In genomic region chr12:57740656-57741412, GRCh38 we compare ENCODE assay signal across 8 cellular contexts. TPM values are rescaled to one million over a fixed set of nuclear protein-coding genes. Genes with fewer than 3 reads are reported as not detected.
DNase-seq lines count a peak whose midpoint lies in the region; ATAC-seq and TF ChIP-seq lines count a peak whose summit lies in the region.

No MANE protein-coding gene starts in this region.

- CTCF ChIA-PET in CD4-positive, alpha-beta T cell (lab: Charles Lee): interaction anchor here (1.2 to 2.3 kb wide), 5 partner anchors 15 to 282 kb away, joined by 3 to 12 read pairs (median 6); partner anchors contain the start of genes B4GALNT1, GLI1 and MARCHF9
- CTCF ChIA-PET in naive thymus-derived CD4-positive, alpha-beta T cell (lab: Charles Lee): interaction anchor here (0.7 to 2.8 kb wide), 8 partner anchors 9 to 164 kb away, joined by 3 to 11 read pairs (median 3); partner anchors contain the start of genes EEF1AKMT3 and METTL1

- no peak for TF ChIP-seq CTCF in CD4-positive, alpha-beta T cell (IDR thresholded peaks at IDR 0.05)
- TF ChIP-seq CTCF in upper lobe of right lung (IDR thresholded peaks at IDR 0.05): no peak

- peak overlapping the region; percentile 94 for H3K27ac Mint-ChIP-seq in CD4-positive, alpha-beta T cell
- H3K27ac Mint-ChIP-seq in naive thymus-derived CD4-positive, alpha-beta T cell: peak overlapping the region; percentile 82 to 95 (median 90)

- intact Hi-C loops in CD4-positive, alpha-beta T cell (cut with DNase I, micrococcal nuclease): loop anchor here in 1 of 2 experiments (1.0 to 5.0 kb wide), 3 partner anchors 11 to 114 kb away; partner anchors contain the start of genes CDK4 and OS9
- intact Hi-C loops in naive thymus-derived CD4-positive, alpha-beta T cell (cut with micrococcal nuclease): loop anchor here (1.0 to 10.0 kb wide), 15 partner anchors 14 to 1814 kb away; partner anchors contain the start of genes DDIT3 (in 2 of the 2), GLI1 (in 2 of the 2), MARCHF9 (in 2 of the 2) and RPL41 (in 2 of the 2)
- intact Hi-C loops in upper lobe of right lung (cut with DNase I): no loop called here

- H3K27me3 ChIP-seq in CD4-positive, alpha-beta T cell (ENCODE audit: control insufficient read depth, insufficient read depth, low read length): no peaks in the 10 kb centered on the region
- no peaks in the 10 kb centered on the region for H3K27me3 ChIP-seq in naive thymus-derived CD4-positive, alpha-beta T cell (ENCODE audit: control insufficient read depth in 2 of 2, insufficient read depth in 2 of 2, low read length in 2 of 2)
- peaks cover 45% of the 10 kb centered on the region for H3K27me3 ChIP-seq in upper lobe of right lung

- POLR2A ChIA-PET in CD4-positive, alpha-beta T cell (lab: Charles Lee): interaction anchor here (0.8 to 2.6 kb wide), 19 partner anchors 9 to 282 kb away, joined by 3 to 26 read pairs (median 4); partner anchors contain the start of genes ATP23, B4GALNT1, CDK4 and DDIT3
- POLR2A ChIA-PET in naive thymus-derived CD4-positive, alpha-beta T cell (lab: Charles Lee): interaction anchor here (0.6 to 2.6 kb wide), 17 partner anchors 10 to 1070 kb away, joined by 3 to 17 read pairs (median 4); partner anchors contain the start of genes CDK4, CYP27B1, MARCHF9 and PIP4K2C

- H3K4me1 ChIP-seq in naive thymus-derived CD4-positive, alpha-beta T cell (ENCODE audit: control insufficient read depth in 2 of 2, insufficient read depth in 2 of 2, low read length in 2 of 2): peaks cover 40 to 42% of the 10 kb centered on the region in 2 donors
- peaks cover 10% of the 10 kb centered on the region for H3K4me1 ChIP-seq in upper lobe of right lung

- H3K27ac ChIP-seq in CD4-positive, alpha-beta T cell (ENCODE audit: low read depth, low read length): peak overlapping the region; percentile 83
- peak overlapping the region; percentile 91 for H3K27ac ChIP-seq in naive thymus-derived CD4-positive, alpha-beta T cell (ENCODE audit: low read depth, low read length)
- no peak overlapping the region for H3K27ac ChIP-seq in upper lobe of right lung

- DNase-seq in CD4-positive, alpha-beta T cell: peak; percentile 57 to 87 (median 74)
- DNase-seq in Jurkat, Clone E6-1 (ENCODE audit: low read depth, low spot score): peak; percentile 95
- peak; percentile 55 for DNase-seq in activated CD8-positive, alpha-beta memory T cell treated with anti-CD3 and anti-CD28 coated beads, Interleukin-2, amount 50 U/mL, for 1 hour (ENCODE audit: extremely low read depth)
- DNase-seq in naive thymus-derived CD4-positive, alpha-beta T cell: peak; percentile 38 to 91 (median 86)
- DNase-seq in upper lobe of right lung (no peak), epidermal melanocyte (ENCODE audit: insufficient read length, low spot score) (no peak), cerebellar nuclear complex (lab: John Stamatoyannopoulos, UW) (no peak)

- no peaks in the 10 kb centered on the region for H3K27me3 Mint-ChIP-seq in CD4-positive, alpha-beta T cell
- no peaks in the 10 kb centered on the region for H3K27me3 Mint-ChIP-seq in naive thymus-derived CD4-positive, alpha-beta T cell

- peak overlapping the region; percentile 88 for H3K4me3 Mint-ChIP-seq in CD4-positive, alpha-beta T cell
- peak overlapping the region; percentile 81 to 97 (median 91) for H3K4me3 Mint-ChIP-seq in naive thymus-derived CD4-positive, alpha-beta T cell

- peak overlapping the region; percentile 91 for H3K4me3 ChIP-seq in Jurkat, Clone E6-1 (ENCODE audit: low read length)
- H3K4me3 ChIP-seq in naive thymus-derived CD4-positive, alpha-beta T cell (ENCODE audit: low read length): peak overlapping the region; percentile 73
- H3K4me3 ChIP-seq in upper lobe of right lung: peak overlapping the region; percentile 46

- peak; percentile 64 for ATAC-seq in CD4-positive, alpha-beta T cell (ENCODE audit: poor library complexity)
- peak; percentile 42 for ATAC-seq in GM19455 (IDR thresholded peaks at IDR 0.05; ENCODE audit: unreplicated experiment)
- ATAC-seq in naive thymus-derived CD4-positive, alpha-beta T cell: peak; percentile 70
- peak; percentile 2 for ATAC-seq in upper lobe of right lung

- H3K9me3 Mint-ChIP-seq in CD4-positive, alpha-beta T cell: no peaks in the 10 kb centered on the region
- H3K9me3 Mint-ChIP-seq in naive thymus-derived CD4-positive, alpha-beta T cell: peaks cover 0 to 2% (median 0%) of the 10 kb centered on the region in 11 donors

- peaks cover 64% of the 10 kb centered on the region for H3K4me1 Mint-ChIP-seq in CD4-positive, alpha-beta T cell (ENCODE audit: low read depth)
- peaks cover 35 to 68% (median 57%) of the 10 kb centered on the region in 7 donors for H3K4me1 Mint-ChIP-seq in naive thymus-derived CD4-positive, alpha-beta T cell

- H3K36me3 Mint-ChIP-seq in CD4-positive, alpha-beta T cell (ENCODE audit: low read depth): peaks cover 43% of the 10 kb centered on the region
- H3K36me3 Mint-ChIP-seq in naive thymus-derived CD4-positive, alpha-beta T cell: peaks cover 0 to 21% (median 6%) of the 10 kb centered on the region in 5 donors

- H3K9me3 ChIP-seq in CD4-positive, alpha-beta T cell (ENCODE audit: control insufficient read depth, low read length): no peaks in the 10 kb centered on the region
- H3K9me3 ChIP-seq in naive thymus-derived CD4-positive, alpha-beta T cell (ENCODE audit: control insufficient read depth in 2 of 3, low read length in 3 of 3): no peaks in the 10 kb centered on the region
- H3K9me3 ChIP-seq in upper lobe of right lung: no peaks in the 10 kb centered on the region

- H3K36me3 ChIP-seq in naive thymus-derived CD4-positive, alpha-beta T cell (ENCODE audit: control insufficient read depth in 2 of 3, insufficient read depth in 3 of 3, low read length in 3 of 3): peaks cover 0 to 34% (median 3%) of the 10 kb centered on the region in 3 experiments
- H3K36me3 ChIP-seq in upper lobe of right lung: no peaks in the 10 kb centered on the region

RNA-seq across cellular contexts. Expression of gene AGAP2, which starts 2.3 kb away (rescaled TPM):
- total RNA-seq in CD4-positive, alpha-beta T cell: 10 to 100 TPM; 21.0 to 21.2 TPM
- polyA plus RNA-seq in Jurkat, Clone E6-1 (2012; ENCODE audit: insufficient read depth, insufficient read length): 25.0 TPM
- total RNA-seq in naive thymus-derived CD4-positive, alpha-beta T cell: 10 to 100 TPM; 33.9 to 66.7 (median 60.4) TPM
- 1 to 10 TPM; 3.0 to 6.0 TPM for polyA plus RNA-seq in naive thymus-derived CD4-positive, alpha-beta T cell
- total RNA-seq in upper lobe of right lung: 5.4 TPM

RNA-seq across cellular contexts. Expression of gene TSPAN31, which starts 4.0 kb away (rescaled TPM):
- 10 to 100 TPM; 10.3 to 10.7 TPM for total RNA-seq in CD4-positive, alpha-beta T cell
- polyA plus RNA-seq in Jurkat, Clone E6-1 (2012; ENCODE audit: insufficient read depth, insufficient read length): 6.1 TPM
- total RNA-seq in naive thymus-derived CD4-positive, alpha-beta T cell: 10 to 100 TPM; 12.3 to 23.9 (median 20.3) TPM
- polyA plus RNA-seq in naive thymus-derived CD4-positive, alpha-beta T cell: 10 to 100 TPM; 50.1 to 50.5 TPM
- total RNA-seq in upper lobe of right lung: 39.9 TPM

RNA-seq across cellular contexts. Expression of gene CDK4, which starts 11.3 kb away (rescaled TPM):
- total RNA-seq in CD4-positive, alpha-beta T cell: 10 to 100 TPM in 1 of 2 experiments, 1 to 10 TPM in 1; 8.7 to 10.8 TPM
- polyA plus RNA-seq in Jurkat, Clone E6-1 (2012; ENCODE audit: insufficient read depth, insufficient read length): 370 TPM
- 100 to 1,000 TPM in 1 of 5 experiments, 10 to 100 TPM in 4; 23.8 to 108 (median 42.9) TPM for total RNA-seq in naive thymus-derived CD4-positive, alpha-beta T cell
- 100 to 1,000 TPM in 1 of 2 donors, 10 to 100 TPM in 1; 77.6 to 105 TPM for polyA plus RNA-seq in naive thymus-derived CD4-positive, alpha-beta T cell
- 77.6 TPM for total RNA-seq in upper lobe of right lung

RNA-seq across cellular contexts. Expression of gene MARCHF9, which starts 14.1 kb away (rescaled TPM):
- total RNA-seq in CD4-positive, alpha-beta T cell: 10 to 100 TPM; 39.9 to 40.8 TPM
- polyA plus RNA-seq in Jurkat, Clone E6-1 (2012; ENCODE audit: insufficient read depth, insufficient read length): 35.9 TPM
- 10 to 100 TPM; 27.8 to 61.7 (median 44.4) TPM for total RNA-seq in naive thymus-derived CD4-positive, alpha-beta T cell
- polyA plus RNA-seq in naive thymus-derived CD4-positive, alpha-beta T cell: 1 to 10 TPM; 3.2 to 6.6 TPM
- 21.2 TPM for total RNA-seq in upper lobe of right lung

RNA-seq across cellular contexts. Expression of gene CYP27B1, which starts 26.0 kb away (rescaled TPM):
- 1 to 10 TPM; 1.0 to 1.4 TPM for total RNA-seq in CD4-positive, alpha-beta T cell
- 7.6 TPM for polyA plus RNA-seq in Jurkat, Clone E6-1 (2012; ENCODE audit: insufficient read depth, insufficient read length)
- 1 to 10 TPM in 4 of 5 experiments, under 1 TPM in 1; 0.97 to 2.6 (median 1.7) TPM for total RNA-seq in naive thymus-derived CD4-positive, alpha-beta T cell
- polyA plus RNA-seq in naive thymus-derived CD4-positive, alpha-beta T cell: under 1 TPM in 1 of 2 donors, not detected in 1; 0.20 TPM
- total RNA-seq in upper lobe of right lung: 2.0 TPM

Comparison
In these comparisons a context has a peak if more than half of its experiments do, and no peak if none do; other contexts are left out.
1. ATAC-seq: peak in every context shown above with its lines; median percentile 70 in naive thymus-derived CD4-positive, alpha-beta T cell; 64 in CD4-positive, alpha-beta T cell; 42 in GM19455; 2 in upper lobe of right lung.
2. DNase-seq: peak in CD4-positive, alpha-beta T cell (10 of 10), Jurkat, Clone E6-1 (single experiment), activated CD8-positive, alpha-beta memory T cell treated with anti-CD3 and anti-CD28 coated beads, Interleukin-2, amount 50 U/mL, for 1 hour (single experiment) and naive thymus-derived CD4-positive, alpha-beta T cell (9 of 9); none in upper lobe of right lung (single experiment), epidermal melanocyte (single experiment) and cerebellar nuclear complex (0 of 2).
3. Peak in every context shown above with its lines, with median percentiles within 50 percentile points of each other: H3K4me3 ChIP-seq.